Comparison of ENCODE assay signal across 17 cellular contexts in the genomic region with DNA sequence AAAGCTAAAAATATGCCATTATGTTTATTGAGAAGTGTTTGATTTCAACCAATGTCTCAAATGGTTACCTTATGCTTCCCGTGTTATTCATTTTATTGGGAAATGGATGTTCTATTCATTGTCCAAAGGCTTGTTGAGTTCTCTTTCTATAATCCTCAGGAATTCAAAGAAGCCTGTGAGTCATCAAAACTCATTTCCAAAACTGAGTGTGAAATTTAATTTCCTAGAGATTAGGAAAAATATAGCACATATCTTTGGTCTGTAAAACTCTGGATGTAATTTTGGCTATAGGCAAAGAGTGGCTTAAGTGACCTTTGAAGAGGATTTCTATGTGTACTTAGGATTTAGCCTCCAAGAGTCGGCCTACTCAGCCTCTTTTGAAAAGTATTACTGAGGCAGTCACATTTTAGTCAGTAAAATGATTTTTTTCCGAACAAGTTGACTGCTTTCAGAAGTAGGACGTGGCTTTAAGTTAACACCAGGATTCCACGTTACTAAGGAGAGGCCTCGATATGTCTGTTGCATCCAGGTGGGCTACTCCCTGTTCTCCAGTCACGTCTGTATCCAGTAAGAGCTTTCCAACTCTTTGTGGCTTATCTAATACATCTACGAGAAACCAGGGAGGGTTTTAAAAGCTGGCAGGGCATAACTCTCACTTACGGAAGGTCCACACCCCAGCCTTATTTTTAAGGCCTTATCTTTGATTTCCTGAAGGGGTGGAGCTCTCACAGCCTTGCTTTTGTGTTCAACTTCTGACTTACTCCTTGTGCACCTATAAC.
DNase-seq lines count a peak whose midpoint lies in the region; ATAC-seq and TF ChIP-seq lines count a peak whose summit lies in the region.
"Had no signal": no experiment of that assay in that cellular context is flagged by ENCODE, and none has a peak within 500 bp of the region (broad histone marks: within the 10 kb centered on the region; RNA-seq: fewer than 3 reads in every experiment).

No MANE protein-coding gene starts in this region.

- H3K4me2 ChIP-seq in skeletal muscle satellite cell (ENCODE audit: low read length) = peak overlapping the region; percentile 46

- H3K36me3 ChIP-seq in adipocyte (ENCODE audit: control insufficient read depth, insufficient read depth, low read length, severe bottlenecking) (no peaks in the 10 kb centered on the region), cardiac muscle cell (peaks cover 4% of the 10 kb centered on the region), skeletal muscle satellite cell (ENCODE audit: insufficient read depth, low read length) (no peaks in the 10 kb centered on the region), BE2C (no peaks in the 10 kb centered on the region)
- H3K36me3 ChIP-seq: SJSA1, WERI-Rb-1 had no signal

- TF ChIP-seq CTCF in cardiac muscle cell (IDR thresholded peaks at IDR 0.05; ENCODE audit: low read depth, low read length) (no peak), BE2C (IDR thresholded peaks at IDR 0.05; ENCODE audit: low read depth, low read length) (no peak)

- DNase-seq in ELR (ENCODE audit: low read depth) = peak; percentile 56
- peak; percentile 82 for DNase-seq in adipocyte (ENCODE audit: low read depth)
- DNase-seq in cardiac muscle cell (ENCODE audit: low read depth in 1 of 2, low spot score in 1 of 2) = peak in 1 of 2 donors; percentile 43
- no peak for DNase-seq in NK-92 (lab: John Stamatoyannopoulos, UW; ENCODE audit: unreplicated experiment)
- DNase-seq in NCI-H1930 (lab: John Stamatoyannopoulos, UW) = no peak
- no peak for DNase-seq in BE2C
- DNase-seq: activated CD8-positive, alpha-beta memory T cell treated with anti-CD3 and anti-CD28 coated beads, Interleukin-2, amount 50 U/mL, for 48 hours; activated naive CD8-positive, alpha-beta T cell treated with anti-CD3 and anti-CD28 coated beads, Interleukin-2, amount 10 ng/mL, durations not matched to agents 7 days and 5 days; left cardiac atrium; NCI-H187 treated with DMSO at 0.1 percent for 48 hours; NCI-H748 treated with DMSO at 0.1 percent for 48 hours; nephron progenitor cell; small intestine; WERI-Rb-1 had no signal

- peak overlapping the region; percentile 53 for H3K27ac ChIP-seq in cardiac muscle cell
- H3K27ac ChIP-seq: SJSA1, WERI-Rb-1 had no signal

- H3K27me3 ChIP-seq in adipocyte (replicated peaks; ENCODE audit: control insufficient read depth, insufficient read depth, low read length) (no peaks in the 10 kb centered on the region), cardiac muscle cell (no peaks in the 10 kb centered on the region), skeletal muscle satellite cell (ENCODE audit: control insufficient read depth, insufficient read depth, low read length) (no peaks in the 10 kb centered on the region), BE2C (no peaks in the 10 kb centered on the region)
- H3K27me3 ChIP-seq: SJSA1 had no signal

- H3K9ac ChIP-seq in adipocyte (ENCODE audit: low read length) = peak overlapping the region; percentile 28
- peak overlapping the region; percentile 77 for H3K9ac ChIP-seq in skeletal muscle satellite cell (ENCODE audit: low read depth, low read length)

- no peaks in the 10 kb centered on the region for H3K9me3 ChIP-seq in adipocyte (ENCODE audit: control insufficient read depth, low read length)
- no peaks in the 10 kb centered on the region for H3K9me3 ChIP-seq in cardiac muscle cell (ENCODE audit: low read depth)
- H3K9me3 ChIP-seq in skeletal muscle satellite cell (replicated peaks; ENCODE audit: low read length) = no peaks in the 10 kb centered on the region
- H3K9me3 ChIP-seq in BE2C = no peaks in the 10 kb centered on the region; the same call in 1 of the 2 replicates
- H3K9me3 ChIP-seq: SJSA1 had no signal

- no peak for ATAC-seq in GM19463 (IDR thresholded peaks at IDR 0.05; ENCODE audit: unreplicated experiment)

- H3K4me3 ChIP-seq in adipocyte (ENCODE audit: low read length) = peak overlapping the region; percentile 23
- no peak overlapping the region for H3K4me3 ChIP-seq in cardiac muscle cell
- peak overlapping the region; percentile 3 for H3K4me3 ChIP-seq in skeletal muscle satellite cell (ENCODE audit: low read length)
- H3K4me3 ChIP-seq in BE2C (ENCODE audit: low read depth, low read length) = no peak overlapping the region
- H3K4me3 ChIP-seq: SJSA1 had no signal

- H3K4me1 ChIP-seq in adipocyte (ENCODE audit: control insufficient read depth, insufficient read depth, low read length) = peaks cover 46% of the 10 kb centered on the region
- peaks cover 13% of the 10 kb centered on the region for H3K4me1 ChIP-seq in cardiac muscle cell (ENCODE audit: low read depth)
- H3K4me1 ChIP-seq in skeletal muscle satellite cell (ENCODE audit: control insufficient read depth, insufficient read depth, low read length) = peaks cover 48% of the 10 kb centered on the region
- H3K4me1 ChIP-seq in BE2C = peaks cover 8% of the 10 kb centered on the region
- H3K4me1 ChIP-seq: SJSA1 had no signal

Comparison
In these comparisons a context has a peak if more than half of its experiments do, and no peak if none do; other contexts are left out.
1. DNase-seq: peak in ELR (single experiment) and adipocyte (single experiment); none in NK-92 (single experiment), NCI-H1930 (0 of 2) and BE2C (single experiment).
2. H3K4me3 ChIP-seq: peak in adipocyte (single experiment) and skeletal muscle satellite cell (single experiment); none in cardiac muscle cell (single experiment) and BE2C (single experiment).